17 cellular contexts compared by ENCODE assay signal in genomic region chr1:84975035-84975434, GRCh38. TPM values are rescaled to one million over a fixed set of nuclear protein-coding genes. Genes with fewer than 3 reads are reported as not detected.
DNase-seq lines count a peak whose midpoint lies in the region; ATAC-seq lines count a peak whose summit lies in the region.
"Had no signal": no experiment of that assay in that cellular context is flagged by ENCODE, and none has a peak within 500 bp of the region (broad histone marks: within the 10 kb centered on the region; RNA-seq: fewer than 3 reads in every experiment).

No MANE protein-coding gene starts in this region.

- H3K4me3 Mint-ChIP-seq in activated T-helper 1 cell treated with anti-CD3 and anti-CD28 coated beads, Interleukin-12 subunit alpha, Interleukin-12 subunit beta, Interleukin-2, Interleukin-4 antibody, amounts not matched to agents 30 ng/mL and 10 ng/mL and 1 ng/mL, durations not matched to agents 14 hours and 24 hours and 36 hours = no peak overlapping the region
- H3K4me3 Mint-ChIP-seq: activated naive CD4-positive, alpha-beta T cell treated with anti-CD3 and anti-CD28 coated beads for 36 hours; CD14-positive monocyte; mesothelial cell of epicardium had no signal

- H3K4me1 Mint-ChIP-seq in activated T-helper 1 cell treated with anti-CD3 and anti-CD28 coated beads, Interleukin-12 subunit alpha, Interleukin-12 subunit beta, Interleukin-2, Interleukin-4 antibody, amounts not matched to agents 30 ng/mL and 10 ng/mL and 1 ng/mL, durations not matched to agents 14 hours and 24 hours and 36 hours (ENCODE audit: low read depth) = peaks cover 86% of the 10 kb centered on the region
- H3K4me1 Mint-ChIP-seq: mesothelial cell of epicardium had no signal

- intact Hi-C loops in activated T-helper 1 cell treated with anti-CD3 and anti-CD28 coated beads, Interleukin-12 subunit alpha, Interleukin-12 subunit beta, Interleukin-2, Interleukin-4 antibody, amounts not matched to agents 30 ng/mL and 10 ng/mL and 1 ng/mL, durations not matched to agents 14 hours and 24 hours and 36 hours (cut with micrococcal nuclease) = no loop called here

- H3K27ac ChIP-seq in substantia nigra (ENCODE audit: low read depth, low read length, poor library complexity, severe bottlenecking) = no peak overlapping the region
- H3K27ac ChIP-seq: ovary, suprapubic skin had no signal

- no peak for DNase-seq in activated T-helper 1 cell treated with anti-CD3 and anti-CD28 coated beads, Interleukin-12 subunit alpha, Interleukin-12 subunit beta, Interleukin-2, Interleukin-4 antibody, amounts not matched to agents 30 ng/mL and 10 ng/mL and 1 ng/mL, durations not matched to agents 14 hours and 24 hours and 36 hours (ENCODE audit: low spot score)
- DNase-seq in substantia nigra (lab: John Stamatoyannopoulos, UW) = no peak
- DNase-seq: activated naive CD4-positive, alpha-beta T cell treated with anti-CD3 and anti-CD28 coated beads for 36 hours; NCI-H226; OCI-M1; ovary; small intestine; SW 1271 had no signal

- peaks cover 49% of the 10 kb centered on the region for H3K36me3 Mint-ChIP-seq in activated T-helper 1 cell treated with anti-CD3 and anti-CD28 coated beads, Interleukin-12 subunit alpha, Interleukin-12 subunit beta, Interleukin-2, Interleukin-4 antibody, amounts not matched to agents 30 ng/mL and 10 ng/mL and 1 ng/mL, durations not matched to agents 14 hours and 24 hours and 36 hours (ENCODE audit: low read depth)
- H3K36me3 Mint-ChIP-seq: CD14-positive monocyte had no signal

- H3K9me3 Mint-ChIP-seq in activated T-helper 1 cell treated with anti-CD3 and anti-CD28 coated beads, Interleukin-12 subunit alpha, Interleukin-12 subunit beta, Interleukin-2, Interleukin-4 antibody, amounts not matched to agents 30 ng/mL and 10 ng/mL and 1 ng/mL, durations not matched to agents 14 hours and 24 hours and 36 hours = peaks cover 16% of the 10 kb centered on the region
- H3K9me3 Mint-ChIP-seq: activated naive CD4-positive, alpha-beta T cell treated with anti-CD3 and anti-CD28 coated beads for 36 hours had no signal

- H3K27ac Mint-ChIP-seq in activated T-helper 1 cell treated with anti-CD3 and anti-CD28 coated beads, Interleukin-12 subunit alpha, Interleukin-12 subunit beta, Interleukin-2, Interleukin-4 antibody, amounts not matched to agents 30 ng/mL and 10 ng/mL and 1 ng/mL, durations not matched to agents 14 hours and 24 hours and 36 hours = peak overlapping the region; percentile 41
- H3K27ac Mint-ChIP-seq: activated naive CD4-positive, alpha-beta T cell treated with anti-CD3 and anti-CD28 coated beads for 36 hours; mesothelial cell of epicardium had no signal

- ATAC-seq in GM18511 (IDR thresholded peaks at IDR 0.05; ENCODE audit: unreplicated experiment) (peak; percentile 35), GM19372 (IDR thresholded peaks at IDR 0.05; ENCODE audit: low read depth, unreplicated experiment) (peak; percentile 28), HG03039 (IDR thresholded peaks at IDR 0.05; ENCODE audit: unreplicated experiment) (peak; percentile 30), GM18861 (IDR thresholded peaks at IDR 0.05; ENCODE audit: unreplicated experiment) (no peak), HG02840 (IDR thresholded peaks at IDR 0.05; ENCODE audit: low FRiP score, unreplicated experiment) (no peak)

- H3K27me3 Mint-ChIP-seq in activated T-helper 1 cell treated with anti-CD3 and anti-CD28 coated beads, Interleukin-12 subunit alpha, Interleukin-12 subunit beta, Interleukin-2, Interleukin-4 antibody, amounts not matched to agents 30 ng/mL and 10 ng/mL and 1 ng/mL, durations not matched to agents 14 hours and 24 hours and 36 hours (ENCODE audit: insufficient read depth) = no peaks in the 10 kb centered on the region

RNA-seq across cellular contexts. Expression of gene MCOLN2, which starts 21.9 kb away (rescaled TPM):
- 117 and 119 TPM in 2 replicates for total RNA-seq in activated T-helper 1 cell treated with anti-CD3 and anti-CD28 coated beads, Interleukin-12 subunit alpha, Interleukin-12 subunit beta, Interleukin-2, Interleukin-4 antibody, amounts not matched to agents 30 ng/mL and 10 ng/mL and 1 ng/mL, durations not matched to agents 14 hours and 24 hours and 36 hours
- total RNA-seq: frontal cortex had no signal

Comparison
In these comparisons a context has a peak if more than half of its experiments do, and no peak if none do; other contexts are left out.
1. ATAC-seq: peak in GM18511 (single experiment), GM19372 (single experiment) and HG03039 (single experiment); none in GM18861 (single experiment) and HG02840 (single experiment).